In genomic region chr1:11749203-11749689, GRCh38 we compare ENCODE assay signal across 6 cellular contexts. TPM values are rescaled to one million over a fixed set of nuclear protein-coding genes. Genes with fewer than 3 reads are reported as not detected.
DNase-seq lines count a peak whose midpoint lies in the region; ATAC-seq and TF ChIP-seq lines count a peak whose summit lies in the region.

No MANE protein-coding gene starts in this region.

- no peak overlapping the region for H3K9ac ChIP-seq in GM23248

- peaks cover 19% of the 10 kb centered on the region for H3K4me1 Mint-ChIP-seq in T-helper 17 cell

- H3K36me3 Mint-ChIP-seq in T-helper 17 cell (ENCODE audit: low read depth), result peaks cover 5% of the 10 kb centered on the region

- H3K9me3 ChIP-seq in GM23248 (ENCODE audit: low read depth) (no peaks in the 10 kb centered on the region), T-helper 17 cell (ENCODE audit: control insufficient read depth, low read length, poor library complexity, severe bottlenecking) (no peaks in the 10 kb centered on the region)

- H3K36me3 ChIP-seq in GM23248 (ENCODE audit: low read depth), result no peaks in the 10 kb centered on the region; the same call in 1 of the 2 replicates

- POLR2A ChIA-PET in AG04449 (lab: Yijun Ruan, JAX), result no interaction called here

- no peak overlapping the region for H2AFZ ChIP-seq in GM23248

- ATAC-seq in T-helper 17 cell, result peak; percentile 30
- no peak for ATAC-seq in HG03039 (IDR thresholded peaks at IDR 0.05; ENCODE audit: unreplicated experiment)

- H3K4me3 Mint-ChIP-seq in T-helper 17 cell, result no peak overlapping the region

- no peak overlapping the region for H3K4me3 ChIP-seq in AG04449 (ENCODE audit: low read depth, low read length)
- H3K4me3 ChIP-seq in GM23248, result no peak overlapping the region
- no peak overlapping the region for H3K4me3 ChIP-seq in fibroblast of mammary gland (ENCODE audit: control insufficient read depth, low read depth, low read length)

- CTCF ChIA-PET in AG04449 (lab: Yijun Ruan, JAX), result interaction anchor here (0.9 to 3.4 kb wide), 4 partner anchors 11 to 99 kb away, joined by 3 to 11 read pairs (median 4); partner anchors contain the start of gene FBXO6

- no peaks in the 10 kb centered on the region for H4K20me1 ChIP-seq in GM23248 (ENCODE audit: insufficient read depth)

- no peak overlapping the region for H3K4me2 ChIP-seq in GM23248 (ENCODE audit: unreplicated experiment)

- DNase-seq in AG04449 (ENCODE audit: low read depth, low spot score) (no peak), GM23248 (peak; percentile 47), T-helper 17 cell (peak in 1 of 3 donors; percentile 22), fibroblast of mammary gland (ENCODE audit: low read depth) (peak; percentile 16)
- peak; percentile 32 to 34 for DNase-seq in stimulated activated CD8-positive, alpha-beta memory T cell treated with anti-CD3 and anti-CD28 coated beads, Interleukin-15, amount 100 ng/mL, for 48 hours (ENCODE audit: low read depth in 2 of 2)

- H3K27ac ChIP-seq in GM23248, result no peak overlapping the region

- no peaks in the 10 kb centered on the region for H3K79me2 ChIP-seq in GM23248 (ENCODE audit: insufficient read depth)

- no peaks in the 10 kb centered on the region for H3K27me3 ChIP-seq in GM23248 (replicated peaks; ENCODE audit: insufficient read depth)

- no peaks in the 10 kb centered on the region for H3K4me1 ChIP-seq in GM23248 (ENCODE audit: insufficient read depth)

- H3K27ac Mint-ChIP-seq in T-helper 17 cell, result no peak overlapping the region

- H3K27me3 Mint-ChIP-seq in T-helper 17 cell, result no peaks in the 10 kb centered on the region

- WGBS in GM23248 (ENCODE audit: low coverage in 1 of 2, low lambda C conversion rate in 2 of 2, missing lambda C conversion rate in 2 of 2), 2 experiments, result 79 to 83% methylated on average over 9 of the region's 9 CpGs

- in situ Hi-C loops in GM23248 (cut with MboI), result no loop called here

- TF ChIP-seq CTCF in AG04449 (IDR thresholded peaks at IDR 0.05; ENCODE audit: insufficient read depth, low read length, missing control alignments) (peak; percentile 25), fibroblast of mammary gland (conservative IDR thresholded peaks at IDR 0.05; ENCODE audit: control insufficient read depth, insufficient read depth, low read depth, low read length) (peak; percentile 35)

- H3K9me2 ChIP-seq in GM23248 (ENCODE audit: insufficient read depth), result no peaks in the 10 kb centered on the region

- H3F3A ChIP-seq in GM23248 (ENCODE audit: insufficient read depth), result no peaks in the 10 kb centered on the region

RNA-seq across cellular contexts. Expression of gene C1orf167, which starts 12.7 kb away (rescaled TPM):
- not detected in 2 replicates for total RNA-seq in GM23248 (2014; rRNA removed; shearing (Covaris generic))
- polyA plus RNA-seq in GM23248 (2016; fragmentation: Nextera tagmentation; extraction: Ambion mirVana), result 0.43 TPM in 1 of 2 replicates, not detected in the other
- under 1 TPM in 1 of 2 donors, not detected in 1; 0.13 TPM for total RNA-seq in T-helper 17 cell

RNA-seq across cellular contexts. Expression of gene AGTRAP, which starts 13.3 kb away (rescaled TPM):
- total RNA-seq in GM23248 (2014; rRNA removed; shearing (Covaris generic)), result 86.8 and 113 TPM in 2 replicates
- polyA plus RNA-seq in GM23248 (2016; fragmentation: Nextera tagmentation; extraction: Ambion mirVana), result 121 TPM in 2 replicates
- 10 to 100 TPM; 19.2 to 22.5 TPM for total RNA-seq in T-helper 17 cell

RNA-seq across cellular contexts. Expression of gene MTHFR, which starts 56.5 kb away (rescaled TPM):
- total RNA-seq in GM23248 (2014; rRNA removed; shearing (Covaris generic)), result 6.6 and 16.1 TPM in 2 replicates
- 5.1 and 6.5 TPM in 2 replicates for polyA plus RNA-seq in GM23248 (2016; fragmentation: Nextera tagmentation; extraction: Ambion mirVana)
- total RNA-seq in T-helper 17 cell, result 10 to 100 TPM; 31.5 to 35.1 TPM

RNA-seq across cellular contexts. Expression of gene CLCN6, which starts 56.7 kb away (rescaled TPM):
- total RNA-seq in GM23248 (2014; rRNA removed; shearing (Covaris generic)), result 4.3 and 5.4 TPM in 2 replicates
- 4.4 and 4.9 TPM in 2 replicates for polyA plus RNA-seq in GM23248 (2016; fragmentation: Nextera tagmentation; extraction: Ambion mirVana)
- total RNA-seq in T-helper 17 cell, result 10 to 100 TPM; 11.7 to 13.8 TPM

RNA-seq across cellular contexts. Expression of gene DRAXIN, which starts 57.7 kb away (rescaled TPM):
- total RNA-seq in GM23248 (2014; rRNA removed; shearing (Covaris generic)), result 0.11 TPM in 1 of 2 replicates, not detected in the other
- 0.04 and 0.06 TPM in 2 replicates for polyA plus RNA-seq in GM23248 (2016; fragmentation: Nextera tagmentation; extraction: Ambion mirVana)
- under 1 TPM in 1 of 2 donors, not detected in 1; 0.17 TPM for total RNA-seq in T-helper 17 cell
